20 cellular contexts compared by ENCODE assay signal in the genomic region with DNA sequence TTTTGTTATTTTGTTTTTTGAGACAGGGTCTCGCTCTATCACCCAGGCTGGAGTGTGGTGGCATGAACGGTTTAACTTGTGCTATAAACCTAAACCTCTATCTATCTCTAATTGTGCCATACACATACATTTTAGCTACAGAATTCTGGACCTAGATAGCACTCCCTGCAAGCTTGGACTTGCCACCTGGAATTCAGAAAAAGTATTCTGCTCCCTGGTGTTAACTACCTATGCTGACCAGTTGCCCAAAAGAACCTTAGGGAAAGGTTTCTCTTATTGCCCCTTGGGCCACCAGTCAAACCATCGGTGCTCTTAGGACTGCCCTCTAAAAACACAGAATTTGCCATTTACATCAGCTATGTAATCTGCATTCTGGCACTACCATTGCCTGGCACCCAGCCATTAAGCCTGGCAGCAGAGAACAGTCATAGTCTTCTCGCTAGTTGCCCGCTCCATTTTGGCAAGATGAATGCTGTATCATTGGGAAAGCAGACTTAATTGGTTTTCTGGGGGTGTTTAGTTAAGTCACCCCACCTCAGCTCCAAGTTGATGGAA. TPM values are rescaled to one million over a fixed set of nuclear protein-coding genes. Genes with fewer than 3 reads are reported as not detected.
DNase-seq lines count a peak whose midpoint lies in the region; ATAC-seq, FAIRE-seq and TF ChIP-seq lines count a peak whose summit lies in the region.
"Had no signal": no experiment of that assay in that cellular context is flagged by ENCODE, and none has a peak within 500 bp of the region (broad histone marks: within the 10 kb centered on the region; RNA-seq: fewer than 3 reads in every experiment).

No MANE protein-coding gene starts in this region.

- peaks cover 4 to 21% (median 16%) of the 10 kb centered on the region in 4 donors for H3K4me1 ChIP-seq in liver (ENCODE audit: control insufficient read depth in 4 of 4, insufficient read depth in 4 of 4, low read length in 3 of 4)
- H3K4me1 ChIP-seq in HepG2 (ENCODE audit: insufficient read depth, low read length) = no peaks in the 10 kb centered on the region
- H3K4me1 ChIP-seq in mesodermal cell (ENCODE audit: control insufficient read depth, insufficient read depth, low read length, poor library complexity, severe bottlenecking) = no peaks in the 10 kb centered on the region
- peaks cover 10% of the 10 kb centered on the region for H3K4me1 ChIP-seq in neural progenitor cell
- H3K4me1 ChIP-seq: psoas muscle had no signal

- no peak for TF ChIP-seq RAD21 in liver (IDR thresholded peaks at IDR 0.05)
- no peak for TF ChIP-seq RAD21 in HepG2 (CRISPR knock-in tag; IDR thresholded peaks at IDR 0.05)

- no peaks in the 10 kb centered on the region for H3K36me3 Mint-ChIP-seq in natural killer cell
- H3K36me3 Mint-ChIP-seq in neural progenitor cell = no peaks in the 10 kb centered on the region
- no peaks in the 10 kb centered on the region for H3K36me3 Mint-ChIP-seq in activated CD8-positive, alpha-beta T cell treated with anti-CD3 and anti-CD28 coated beads for 36 hours (ENCODE audit: low read depth)
- H3K36me3 Mint-ChIP-seq: CD8-positive, alpha-beta T cell; naive B cell had no signal

- H3K4me2 ChIP-seq in HepG2 (ENCODE audit: low read depth, low read length) (no peak overlapping the region), neural progenitor cell (no peak overlapping the region)
- H3K4me2 ChIP-seq: KMS-11 had no signal

- TF ChIP-seq CTCF in liver (IDR thresholded peaks at IDR 0.05; ENCODE audit: low read depth, low read length, missing input control) (no peak), HepG2 (CRISPR knock-in tag; IDR thresholded peaks at IDR 0.05) (no peak), natural killer cell (IDR thresholded peaks at IDR 0.05) (no peak), neural progenitor cell (IDR thresholded peaks at IDR 0.05) (no peak)
- TF ChIP-seq CTCF in activated CD8-positive, alpha-beta T cell treated with anti-CD3 and anti-CD28 coated beads for 36 hours (IDR thresholded peaks at IDR 0.05) = no peak

- H3K9me3 Mint-ChIP-seq in natural killer cell = no peaks in the 10 kb centered on the region
- H3K9me3 Mint-ChIP-seq in neural progenitor cell = no peaks in the 10 kb centered on the region
- H3K9me3 Mint-ChIP-seq in activated CD8-positive, alpha-beta T cell treated with anti-CD3 and anti-CD28 coated beads for 36 hours = peaks cover 4% of the 10 kb centered on the region
- H3K9me3 Mint-ChIP-seq: CD8-positive, alpha-beta T cell; naive B cell had no signal

- TF ChIP-seq EP300 in HepG2 (IDR thresholded peaks at IDR 0.05; ENCODE audit: low read depth in 2 of 2, low read length in 2 of 2) (no peak), HepG2 (CRISPR knock-in tag; IDR thresholded peaks at IDR 0.05; ENCODE audit: borderline replicate concordance) (no peak)

- in situ Hi-C loops in HepG2 (cut with HindIII; ENCODE audit: extremely low pct_ligation_motif_present, low pct_unique_long_range_greater_than_20kb) = no loop called here

- H3K4me3 Mint-ChIP-seq in natural killer cell (no peak overlapping the region), neural progenitor cell (no peak overlapping the region)
- no peak overlapping the region for H3K4me3 Mint-ChIP-seq in activated CD8-positive, alpha-beta T cell treated with anti-CD3 and anti-CD28 coated beads for 36 hours
- H3K4me3 Mint-ChIP-seq: activated CD4-positive, alpha-beta memory T cell treated with anti-CD3 and anti-CD28 coated beads, Interleukin-2, amount 10 ng/mL, durations not matched to agents 7 days and 5 days; activated T-cell treated with anti-CD3 and anti-CD28 coated beads, Interleukin-2, amount 50 U/mL, for 72 hours; CD8-positive, alpha-beta T cell; naive B cell had no signal

- POLR2A ChIA-PET in HepG2 (lab: Yijun Ruan, JAX) = no interaction called here
- POLR2A ChIA-PET in activated CD8-positive, alpha-beta T cell treated with anti-CD3 and anti-CD28 coated beads for 36 hours (lab: Charles Lee) = interaction anchor here (0.9 to 28.0 kb wide), 5 partner anchors 9 to 25 kb away, joined by 4 to 661 read pairs (median 4); no protein-coding TSS in a partner anchor

- H3K27ac Mint-ChIP-seq in natural killer cell = no peak overlapping the region
- no peak overlapping the region for H3K27ac Mint-ChIP-seq in neural progenitor cell
- H3K27ac Mint-ChIP-seq in activated CD8-positive, alpha-beta T cell treated with anti-CD3 and anti-CD28 coated beads for 36 hours = no peak overlapping the region
- H3K27ac Mint-ChIP-seq: activated CD4-positive, alpha-beta memory T cell treated with anti-CD3 and anti-CD28 coated beads, Interleukin-2, amount 10 ng/mL, durations not matched to agents 7 days and 5 days; activated T-cell treated with anti-CD3 and anti-CD28 coated beads, Interleukin-2, amount 50 U/mL, for 72 hours; CD8-positive, alpha-beta T cell; naive B cell had no signal

- FAIRE-seq in HepG2 (lab: Jason Lieb, UNC) = no peak

- H3K27me3 Mint-ChIP-seq in natural killer cell (ENCODE audit: low read depth in 2 of 2) = peaks cover 15 to 19% of the 10 kb centered on the region in 2 donors
- H3K27me3 Mint-ChIP-seq in neural progenitor cell (ENCODE audit: insufficient read depth, low read depth) = peaks cover 80% of the 10 kb centered on the region
- no peaks in the 10 kb centered on the region for H3K27me3 Mint-ChIP-seq in activated CD8-positive, alpha-beta T cell treated with anti-CD3 and anti-CD28 coated beads for 36 hours
- H3K27me3 Mint-ChIP-seq: naive B cell had no signal

- H3K9me3 ChIP-seq in liver (ENCODE audit: control insufficient read depth in 4 of 4, low read length in 3 of 4) (no peaks in the 10 kb centered on the region), HepG2 (ENCODE audit: low read length) (no peaks in the 10 kb centered on the region), mesodermal cell (ENCODE audit: control insufficient read depth, low read length) (no peaks in the 10 kb centered on the region), neural progenitor cell (ENCODE audit: low read depth) (no peaks in the 10 kb centered on the region)
- H3K9me3 ChIP-seq: left ventricle myocardium inferior, psoas muscle, spleen had no signal

- peaks cover 21% of the 10 kb centered on the region for H3F3A ChIP-seq in neural progenitor cell (ENCODE audit: low read depth)

- H3K9ac ChIP-seq in liver (ENCODE audit: low read depth in 1 of 2, low read length in 2 of 2) = no peak overlapping the region
- no peak overlapping the region for H3K9ac ChIP-seq in HepG2 (ENCODE audit: insufficient read depth, low read depth, low read length)
- no peak overlapping the region for H3K9ac ChIP-seq in neural progenitor cell
- H3K9ac ChIP-seq: KMS-11 had no signal

- DNase-seq in HepG2 (ENCODE audit: low spot score) (no peak), caudate nucleus (lab: John Stamatoyannopoulos, UW) (peak in 53 of 61 donors; percentile 18 to 90 (median 65)), natural killer cell (no peak), neural progenitor cell (ENCODE audit: low spot score) (no peak)
- DNase-seq in activated CD8-positive, alpha-beta T cell treated with anti-CD3 and anti-CD28 coated beads for 36 hours = no peak
- DNase-seq: activated CD4-positive, alpha-beta memory T cell treated with anti-CD3 and anti-CD28 coated beads, Interleukin-2, amount 10 ng/mL, durations not matched to agents 7 days and 5 days; activated T-cell treated with anti-CD3 and anti-CD28 coated beads, Interleukin-2, amount 50 U/mL, for 72 hours; CD8-positive, alpha-beta T cell; HCEC 1CT; left ventricle myocardium inferior; naive B cell; NCI-H226; psoas muscle; spleen; T-helper 1 cell had no signal

- H2AFZ ChIP-seq in HepG2 (ENCODE audit: low read length) (no peak overlapping the region), neural progenitor cell (replicated peaks) (no peak overlapping the region)

- H3K4me1 Mint-ChIP-seq in natural killer cell = peaks cover 16 to 21% of the 10 kb centered on the region in 2 donors
- peaks cover 29% of the 10 kb centered on the region for H3K4me1 Mint-ChIP-seq in neural progenitor cell
- peaks cover 47% of the 10 kb centered on the region for H3K4me1 Mint-ChIP-seq in activated CD8-positive, alpha-beta T cell treated with anti-CD3 and anti-CD28 coated beads for 36 hours (ENCODE audit: low read depth)

- H3K79me2 ChIP-seq in HepG2 (ENCODE audit: insufficient read depth, low read length) = no peaks in the 10 kb centered on the region
- H3K79me2 ChIP-seq in neural progenitor cell (ENCODE audit: low read depth) = no peaks in the 10 kb centered on the region

- H3K36me3 ChIP-seq in liver (ENCODE audit: control insufficient read depth in 4 of 4, insufficient read depth in 3 of 4, low read depth in 1 of 4, low read length in 3 of 4) (no peaks in the 10 kb centered on the region), HepG2 (replicated peaks in 1 of 2; ENCODE audit: control insufficient read depth in 1 of 2, insufficient read depth in 2 of 2, low read length in 2 of 2) (no peaks in the 10 kb centered on the region), mesodermal cell (ENCODE audit: control insufficient read depth, insufficient read depth, low read length) (no peaks in the 10 kb centered on the region), neural progenitor cell (no peaks in the 10 kb centered on the region)
- H3K36me3 ChIP-seq: left ventricle myocardium inferior, spleen had no signal

- H3K4me3 ChIP-seq in liver (ENCODE audit: low read depth in 1 of 3, low read length in 3 of 3) = no peak overlapping the region
- no peak overlapping the region for H3K4me3 ChIP-seq in HepG2 (replicated peaks in 1 of 3; ENCODE audit: insufficient read depth in 1 of 3, low read depth in 2 of 3, low read length in 3 of 3)
- H3K4me3 ChIP-seq in mesodermal cell (ENCODE audit: extremely low read depth, insufficient read depth, low read length, poor library complexity, severe bottlenecking) = no peak overlapping the region
- no peak overlapping the region for H3K4me3 ChIP-seq in neural progenitor cell
- H3K4me3 ChIP-seq: left ventricle myocardium inferior, psoas muscle, spleen had no signal

- 60% methylated on average over 5 of the region's 5 CpGs for WGBS in liver
- WGBS in HepG2 (ENCODE audit: low lambda C conversion rate) = 3% methylated on average over 5 of the region's 5 CpGs
- 68 to 71% methylated on average over 2 of the region's 5 CpGs for WGBS in mesodermal cell (ENCODE audit: insufficient coverage in 2 of 2), 2 experiments

- no peak for TF ChIP-seq POLR2A in HepG2 (IDR thresholded peaks at IDR 0.05; ENCODE audit: insufficient read depth in 1 of 2, low read depth in 2 of 2, low read length in 2 of 2)

- H4K20me1 ChIP-seq in HepG2 (ENCODE audit: insufficient read depth, low read length) (no peaks in the 10 kb centered on the region), neural progenitor cell (ENCODE audit: low read depth) (peaks cover 87% of the 10 kb centered on the region)

- CTCF ChIA-PET in HepG2 (lab: Yijun Ruan, JAX; ENCODE audit: low intra/inter-chr PET ratio, low total read pairs) = no interaction called here
- CTCF ChIA-PET in activated CD8-positive, alpha-beta T cell treated with anti-CD3 and anti-CD28 coated beads for 36 hours (lab: Charles Lee) = interaction anchor here (0.6 to 1.6 kb wide), 6 partner anchors 9 to 360 kb away, joined by 3 to 6 read pairs (median 4); no protein-coding TSS in a partner anchor

- no TSS peak for BruUV-seq in HepG2 (replicated peaks; lab: Mats Ljungman, UMichigan)

- intact Hi-C loops in HepG2 (cut with micrococcal nuclease; ENCODE audit: unreplicated experiment) = no loop called here
- intact Hi-C loops in natural killer cell (cut with micrococcal nuclease) = no loop called here
- intact Hi-C loops in activated CD8-positive, alpha-beta T cell treated with anti-CD3 and anti-CD28 coated beads for 36 hours (cut with micrococcal nuclease) = no loop called here

- no peaks in the 10 kb centered on the region for H3K27me3 ChIP-seq in liver (ENCODE audit: control insufficient read depth in 4 of 4, insufficient read depth in 4 of 4, low read length in 3 of 4)
- no peaks in the 10 kb centered on the region for H3K27me3 ChIP-seq in HepG2 (ENCODE audit: control insufficient read depth in 1 of 2, insufficient read depth in 2 of 2, low read length in 2 of 2)
- H3K27me3 ChIP-seq in neural progenitor cell = peaks cover 99% of the 10 kb centered on the region
- H3K27me3 ChIP-seq: spleen had no signal

- ATAC-seq in HepG2 (no peak), natural killer cell (no peak), GM21717 (IDR thresholded peaks at IDR 0.05; ENCODE audit: unreplicated experiment) (no peak)
- no peak for ATAC-seq in activated CD8-positive, alpha-beta T cell treated with anti-CD3 and anti-CD28 coated beads for 36 hours
- ATAC-seq: activated T-cell treated with anti-CD3 and anti-CD28 coated beads, Interleukin-2, amount 50 U/mL, for 72 hours; CD8-positive, alpha-beta T cell; psoas muscle had no signal

- no peak overlapping the region for H3K27ac ChIP-seq in liver (ENCODE audit: low read depth in 1 of 2, low read length in 2 of 2)
- H3K27ac ChIP-seq in HepG2 (ENCODE audit: extremely low read length, insufficient read depth, low read length) = no peak overlapping the region
- peak overlapping the region; percentile 67 for H3K27ac ChIP-seq in caudate nucleus (ENCODE audit: low read depth, low read length)
- H3K27ac ChIP-seq in mesodermal cell (ENCODE audit: low read depth, low read length, severe bottlenecking) = peak overlapping the region; percentile 63
- H3K27ac ChIP-seq in neural progenitor cell = no peak overlapping the region
- H3K27ac ChIP-seq: KMS-11, left ventricle myocardium inferior, psoas muscle, spleen, VCaP had no signal

RNA-seq across cellular contexts. Expression of gene ETS1, which starts 55.3 kb away (rescaled TPM):
- total RNA-seq in liver (10 to 100 TPM; 24.2 to 30.0 TPM), HepG2 (2016; rRNA removed; fragmentation: Illumina TruSeq; extraction: Trizol) (0.18 and 0.20 TPM in 2 replicates), natural killer cell (100 to 1,000 TPM; 532 to 684 (median 589) TPM), neural progenitor cell (ENCODE audit: low replicate concordance) (0.54 and 0.93 TPM in 2 replicates)
- polyA plus RNA-seq in liver (10 to 100 TPM in 1 of 2 donors, 1 to 10 TPM in 1; 4.8 to 16.5 TPM), HepG2 (2011; rRNA removed) (0.12 and 0.34 TPM in 2 replicates)
- 0.09 and 0.10 TPM in 2 replicates for total RNA-seq in HepG2 (2016; cell fraction: cytosol; rRNA removed; fragmentation: Illumina TruSeq; extraction: Trizol; ENCODE audit: low read depth)
- total RNA-seq in HepG2 (2016; cell fraction: insoluble cytoplasmic fraction; rRNA removed; fragmentation: Illumina TruSeq; extraction: Trizol) = 0.25 and 0.26 TPM in 2 replicates
- total RNA-seq in HepG2 (2016; cell fraction: membrane; rRNA removed; fragmentation: Illumina TruSeq; extraction: Trizol) = 0.09 and 0.14 TPM in 2 replicates
- total RNA-seq in HepG2 (2016; cell fraction: nucleus; rRNA removed; fragmentation: Illumina TruSeq; extraction: Trizol) = 0.12 and 0.13 TPM in 2 replicates
- polyA plus RNA-seq in HepG2 (2011; cell fraction: cytosol; rRNA removed) = 0.21 TPM in 2 replicates
- polyA plus RNA-seq in HepG2 (2011; cell fraction: nucleus; rRNA removed) = 0.14 and 0.26 TPM in 2 replicates
- 0.25 and 0.81 TPM in 2 replicates for polyA plus RNA-seq in HepG2 (2012)
- not detected in 2 replicates for polyA plus RNA-seq in HepG2 (2016; cell fraction: cytosol; fragmentation: Illumina TruSeq; extraction: Trizol; ENCODE audit: low read depth)
- polyA plus RNA-seq in HepG2 (2016; cell fraction: insoluble cytoplasmic fraction; fragmentation: Illumina TruSeq; extraction: Trizol; ENCODE audit: low read depth) = 0.21 and 0.23 TPM in 2 replicates
- polyA plus RNA-seq in HepG2 (2016; cell fraction: membrane; fragmentation: Illumina TruSeq; extraction: Trizol; ENCODE audit: low read depth) = 0.03 and 0.06 TPM in 2 replicates
- 0.17 and 0.18 TPM in 2 replicates for polyA plus RNA-seq in HepG2 (2016; cell fraction: nucleus; fragmentation: Illumina TruSeq; extraction: Trizol; ENCODE audit: insufficient read depth, low read depth)
- 0.08 and 8.3 TPM in 2 replicates for polyA minus RNA-seq in HepG2 (2011; rRNA and poly(A)+ RNA removed; ENCODE audit: low replicate concordance)
- polyA minus RNA-seq in HepG2 (2011; cell fraction: cytosol; rRNA and poly(A)+ RNA removed) = 0.44 and 0.49 TPM in 2 replicates
- polyA minus RNA-seq in HepG2 (2011; cell fraction: nucleus; rRNA and poly(A)+ RNA removed) = 0.62 and 0.64 TPM in 2 replicates
- 90.5 TPM for polyA plus RNA-seq in mesodermal cell (2013, experiment 1 of 2)
- 75.7 TPM for polyA plus RNA-seq in mesodermal cell (2013, experiment 2 of 2)
- total RNA-seq in activated CD8-positive, alpha-beta T cell treated with anti-CD3 and anti-CD28 coated beads for 36 hours = 100 to 1,000 TPM; 527 to 532 TPM

Comparison
In these comparisons a context has a peak if more than half of its experiments do, and no peak if none do; other contexts are left out.
1. H3K27ac ChIP-seq: peak in caudate nucleus (single experiment) and mesodermal cell (single experiment); none in liver (0 of 2), HepG2 (single experiment) and neural progenitor cell (single experiment).
2. DNase-seq: peak in caudate nucleus (53 of 61); none in HepG2 (single experiment), natural killer cell (single experiment), neural progenitor cell (single experiment) and activated CD8-positive, alpha-beta T cell treated with anti-CD3 and anti-CD28 coated beads for 36 hours (single experiment).
3. RNA of gene ETS1, which starts 55.3 kb away (total RNA-seq): 532 to 684 TPM in natural killer cell and 527 to 532 TPM in activated CD8-positive, alpha-beta T cell treated with anti-CD3 and anti-CD28 coated beads for 36 hours; 24.2 to 30.0 TPM in liver, 0.54 to 0.93 TPM in neural progenitor cell and 0.09 to 0.26 TPM in HepG2; every median in the first group is over 10 times any median in the second.